Comparison of ENCODE assay signal across 8 cellular contexts in the genomic region with DNA sequence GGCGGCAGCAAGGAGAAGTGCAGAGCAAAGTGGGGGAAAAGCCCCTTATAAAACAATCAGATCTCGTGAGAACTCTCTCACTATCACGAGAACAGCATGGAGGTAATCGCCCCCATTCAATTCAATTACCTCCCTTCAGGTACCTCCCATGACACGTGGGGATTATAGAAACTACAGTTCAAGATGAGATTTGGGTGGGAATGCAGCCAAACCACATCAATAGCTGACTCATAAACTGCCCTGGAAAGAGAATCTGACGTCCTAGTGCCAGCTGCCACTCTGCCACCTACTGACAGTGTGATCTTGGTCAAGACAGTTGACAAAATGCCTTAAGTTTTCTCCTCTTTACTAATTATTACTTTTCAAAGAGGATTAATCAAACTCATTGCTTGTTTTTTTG.
DNase-seq lines count a peak whose midpoint lies in the region; ATAC-seq, FAIRE-seq and TF ChIP-seq lines count a peak whose summit lies in the region.

No MANE protein-coding gene starts in this region.

- no peaks in the 10 kb centered on the region for H3K9me3 ChIP-seq in T-helper 17 cell (ENCODE audit: control insufficient read depth, low read length, poor library complexity, severe bottlenecking)
- no peaks in the 10 kb centered on the region for H3K9me3 ChIP-seq in BE2C

- DNase-seq in DMS 273 (lab: John Stamatoyannopoulos, UW; ENCODE audit: unreplicated experiment) (peak; percentile 73), T-helper 17 cell (no peak), glomerular visceral epithelial cell (ENCODE audit: extremely low spot score) (peak; percentile 85), DMS114 treated with DMSO at 0.1 percent for 48 hours (lab: John Stamatoyannopoulos, UW; ENCODE audit: unreplicated experiment) (no peak), GM12892 (ENCODE audit: insufficient read length) (no peak), BE2C (no peak)

- peaks cover 16% of the 10 kb centered on the region for H3K4me1 Mint-ChIP-seq in T-helper 17 cell

- no peak for TF ChIP-seq CTCF in BE2C (IDR thresholded peaks at IDR 0.05; ENCODE audit: low read depth, low read length)

- H3K27me3 Mint-ChIP-seq in T-helper 17 cell: no peaks in the 10 kb centered on the region

- no peak overlapping the region for H3K4me3 Mint-ChIP-seq in T-helper 17 cell

- H3K27me3 ChIP-seq in BE2C: no peaks in the 10 kb centered on the region

- ATAC-seq in HG02763 (IDR thresholded peaks at IDR 0.05; ENCODE audit: unreplicated experiment): peak; percentile 53
- ATAC-seq in T-helper 17 cell: peak; percentile 38
- no peak for ATAC-seq in HG03354 (IDR thresholded peaks at IDR 0.05; ENCODE audit: poor library complexity, severe bottlenecking, unreplicated experiment)

- no peak overlapping the region for H3K4me3 ChIP-seq in BE2C (ENCODE audit: low read depth, low read length)

- H3K36me3 ChIP-seq in BE2C: no peaks in the 10 kb centered on the region

- TF ChIP-seq POLR2A in GM12892 (IDR thresholded peaks at IDR 0.05; ENCODE audit: low read depth, low read length): no peak

- H3K36me3 Mint-ChIP-seq in T-helper 17 cell (ENCODE audit: low read depth): no peaks in the 10 kb centered on the region

- peaks cover 3% of the 10 kb centered on the region for H3K4me1 ChIP-seq in BE2C

- no peak for FAIRE-seq in GM12892 (lab: Jason Lieb, UNC)

- no peak overlapping the region for H3K27ac Mint-ChIP-seq in T-helper 17 cell

Comparison
In these comparisons a context has a peak if more than half of its experiments do, and no peak if none do; other contexts are left out.
1. DNase-seq: peak in DMS 273 (single experiment) and glomerular visceral epithelial cell (single experiment); none in T-helper 17 cell (0 of 3), DMS114 treated with DMSO at 0.1 percent for 48 hours (single experiment), GM12892 (single experiment) and BE2C (single experiment).